Comparison of ENCODE assay signal across 10 cellular contexts in genomic region chr5:177428574-177429217, GRCh38. TPM values are rescaled to one million over a fixed set of nuclear protein-coding genes. Genes with fewer than 3 reads are reported as not detected.
DNase-seq lines count a peak whose midpoint lies in the region; ATAC-seq and TF ChIP-seq lines count a peak whose summit lies in the region.
"Had no signal": no experiment of that assay in that cellular context is flagged by ENCODE, and none has a peak within 500 bp of the region (broad histone marks: within the 10 kb centered on the region; RNA-seq: fewer than 3 reads in every experiment).

No MANE protein-coding gene starts in this region.

- H3K9me3 ChIP-seq in NT2/D1 (ENCODE audit: insufficient read depth, low read length) (no peaks in the 10 kb centered on the region), duodenal mucosa (ENCODE audit: control insufficient read depth in 1 of 2, low read length in 2 of 2) (no peaks in the 10 kb centered on the region), osteoblast (ENCODE audit: low read depth, low read length) (no peaks in the 10 kb centered on the region)
- H3K9me3 ChIP-seq: thoracic aorta had no signal

- no peak overlapping the region for H3K4me3 ChIP-seq in NT2/D1 (ENCODE audit: insufficient read length, low read depth)
- H3K4me3 ChIP-seq in duodenal mucosa (ENCODE audit: low read depth in 1 of 2, low read length in 2 of 2): peak overlapping the region; percentile 81 to 83
- H3K4me3 ChIP-seq in skin epidermis: peak overlapping the region in 4 of 7 experiments; percentile 68 to 90 (median 73)
- H3K4me3 ChIP-seq in osteoblast (ENCODE audit: insufficient read depth, low read length): no peak overlapping the region

- H3K9me3 Mint-ChIP-seq in T-helper 1 cell treated with Interleukin-12 subunit alpha and Interleukin-12 subunit beta and Interleukin-4 antibody, amounts not matched to agents 30 μg/mL and 1 μg/mL, for 36 hours: no peaks in the 10 kb centered on the region

- H3K36me3 ChIP-seq in NT2/D1 (ENCODE audit: insufficient read depth, insufficient read length, low read length) (peaks cover 47% of the 10 kb centered on the region), duodenal mucosa (ENCODE audit: control insufficient read depth in 1 of 2, insufficient read depth in 2 of 2, low read length in 2 of 2) (peaks cover 23 to 32% of the 10 kb centered on the region in 2 donors), osteoblast (ENCODE audit: insufficient read depth, low read length) (peaks cover 12% of the 10 kb centered on the region)

- H3K4me1 Mint-ChIP-seq in T-helper 1 cell treated with Interleukin-12 subunit alpha and Interleukin-12 subunit beta and Interleukin-4 antibody, amounts not matched to agents 30 μg/mL and 1 μg/mL, for 36 hours (ENCODE audit: low read depth): peaks cover 50% of the 10 kb centered on the region

- peaks cover 34% of the 10 kb centered on the region for H3K36me3 Mint-ChIP-seq in T-helper 1 cell treated with Interleukin-12 subunit alpha and Interleukin-12 subunit beta and Interleukin-4 antibody, amounts not matched to agents 30 μg/mL and 1 μg/mL, for 36 hours (ENCODE audit: low read depth)

- peaks cover 30% of the 10 kb centered on the region for H3K79me2 ChIP-seq in osteoblast (ENCODE audit: insufficient read depth, low read length)

- no peak overlapping the region for H2AFZ ChIP-seq in osteoblast (ENCODE audit: low read length)

- H3K27ac Mint-ChIP-seq in T-helper 1 cell treated with Interleukin-12 subunit alpha and Interleukin-12 subunit beta and Interleukin-4 antibody, amounts not matched to agents 30 μg/mL and 1 μg/mL, for 36 hours: peak overlapping the region; percentile 95

- ATAC-seq in GM18858 (IDR thresholded peaks at IDR 0.05; ENCODE audit: unreplicated experiment): no peak

- TF ChIP-seq CTCF in osteoblast (IDR thresholded peaks at IDR 0.05; ENCODE audit: extremely low read depth, low read depth, low read length): no peak

- no peaks in the 10 kb centered on the region for H3K27me3 Mint-ChIP-seq in T-helper 1 cell treated with Interleukin-12 subunit alpha and Interleukin-12 subunit beta and Interleukin-4 antibody, amounts not matched to agents 30 μg/mL and 1 μg/mL, for 36 hours (ENCODE audit: low read depth)

- H4K20me1 ChIP-seq in osteoblast (ENCODE audit: insufficient read depth, low read length): peaks cover 15% of the 10 kb centered on the region

- peak overlapping the region; percentile 57 for H3K9ac ChIP-seq in NT2/D1 (ENCODE audit: insufficient read length, low read depth)
- peak overlapping the region in 1 of 2 donors; percentile 85 for H3K9ac ChIP-seq in duodenal mucosa (ENCODE audit: low read depth in 1 of 2, low read length in 2 of 2)

- peaks cover 25% of the 10 kb centered on the region for H3K4me1 ChIP-seq in NT2/D1 (ENCODE audit: insufficient read depth, insufficient read length)
- peaks cover 42 to 66% of the 10 kb centered on the region in 2 donors for H3K4me1 ChIP-seq in duodenal mucosa (ENCODE audit: control insufficient read depth in 1 of 2, insufficient read depth in 2 of 2, low read length in 2 of 2)
- peaks cover 20% of the 10 kb centered on the region for H3K4me1 ChIP-seq in osteoblast (ENCODE audit: insufficient read depth, low read length)

- H3K27ac ChIP-seq in duodenal mucosa (ENCODE audit: low read depth, low read length) (peak overlapping the region; percentile 59), skin epidermis (peak overlapping the region in 19 of 21 experiments; percentile 44 to 97 (median 91)), osteoblast (ENCODE audit: low read depth, low read length) (no peak overlapping the region)
- H3K27ac ChIP-seq: thoracic aorta had no signal

- no peak for DNase-seq in T-helper 1 cell
- DNase-seq in NT2/D1 (ENCODE audit: low read depth, low spot score): no peak
- DNase-seq in osteoblast (ENCODE audit: insufficient read length, low spot score, missing footprints): no peak
- DNase-seq in iPS-NIHi7 (ENCODE audit: extremely low spot score): no peak

- no peaks in the 10 kb centered on the region for H3K27me3 ChIP-seq in NT2/D1 (ENCODE audit: insufficient read depth, insufficient read length)
- no peaks in the 10 kb centered on the region for H3K27me3 ChIP-seq in duodenal mucosa (ENCODE audit: control insufficient read depth in 1 of 2, insufficient read depth in 2 of 2, low read length in 2 of 2)
- no peaks in the 10 kb centered on the region for H3K27me3 ChIP-seq in osteoblast (ENCODE audit: insufficient read depth, low read length)

- peak overlapping the region; percentile 91 for H3K4me3 Mint-ChIP-seq in T-helper 1 cell treated with Interleukin-12 subunit alpha and Interleukin-12 subunit beta and Interleukin-4 antibody, amounts not matched to agents 30 μg/mL and 1 μg/mL, for 36 hours

- H3K4me2 ChIP-seq in osteoblast (ENCODE audit: insufficient read depth, low read length): no peak overlapping the region

RNA-seq across cellular contexts. Expression of gene GRK6, which starts 2.2 kb away (rescaled TPM):
- total RNA-seq in osteoblast: 18.3 and 19.2 TPM in 2 replicates

RNA-seq across cellular contexts. Expression of gene PRR7, which starts 17.9 kb away (rescaled TPM):
- 10.0 and 12.7 TPM in 2 replicates for total RNA-seq in osteoblast

RNA-seq across cellular contexts. Expression of gene F12, which starts 19.3 kb away (rescaled TPM):
- total RNA-seq in osteoblast: not detected in 2 replicates
- total RNA-seq: thoracic aorta had no signal

RNA-seq across cellular contexts. Expression of gene PFN3, which starts 28.2 kb away (rescaled TPM):
- not detected in 2 replicates for total RNA-seq in osteoblast
- total RNA-seq: RPMI7951, thoracic aorta had no signal

RNA-seq across cellular contexts. Expression of gene SLC34A1, which starts 44.5 kb away (rescaled TPM):
- total RNA-seq in osteoblast: not detected in 2 replicates
- total RNA-seq: RPMI7951, thoracic aorta had no signal

Comparison
In these comparisons a context has a peak if more than half of its experiments do, and no peak if none do; other contexts are left out.
1. H3K4me3 ChIP-seq: peak in duodenal mucosa (2 of 2) and skin epidermis (4 of 7); none in NT2/D1 (single experiment) and osteoblast (single experiment).